18 cellular contexts compared by ENCODE assay signal in genomic region chr16:12091569-12092346, GRCh38.
DNase-seq lines count a peak whose midpoint lies in the region; ATAC-seq, FAIRE-seq and TF ChIP-seq lines count a peak whose summit lies in the region.
"Had no signal": no experiment of that assay in that cellular context is flagged by ENCODE, and none has a peak within 500 bp of the region (broad histone marks: within the 10 kb centered on the region; RNA-seq: fewer than 3 reads in every experiment).

No MANE protein-coding gene starts in this region.

- no peaks in the 10 kb centered on the region for H3K27me3 ChIP-seq in HCT116 (ENCODE audit: insufficient read depth, low read length)
- H3K27me3 ChIP-seq in K562 (ENCODE audit: control insufficient read depth in 2 of 2, insufficient read depth in 2 of 2, low read length in 2 of 2) = no peaks in the 10 kb centered on the region; a peak in 2 of 5 replicates
- H3K27me3 ChIP-seq: ascending aorta, dorsolateral prefrontal cortex, tibial nerve had no signal

- H3K27ac ChIP-seq in A549 (peak overlapping the region; percentile 29 to 67; a peak in 3 of 6 replicates), HCT116 (ENCODE audit: low read depth, low read length) (peak overlapping the region; percentile 3), K562 (ENCODE audit: extremely low read depth, low read depth, low read length) (no peak overlapping the region; the same call in 2 of the 3 replicates)
- H3K27ac ChIP-seq: ascending aorta had no signal

- BruUV-seq in HCT116 (replicated peaks; lab: Mats Ljungman, UMichigan) = no TSS peak
- no TSS peak for BruUV-seq in K562 (replicated peaks; lab: Mats Ljungman, UMichigan)

- CTCF ChIA-PET in A549 (lab: Yijun Ruan, JAX) (interaction anchor here (4.7 kb wide), 1 partner anchor 24 kb away, joined by 19 read pairs; no protein-coding TSS in a partner anchor), HCT116 (lab: Charles Lee) (no interaction called here), K562 (lab: Yijun Ruan, JAX; ENCODE audit: low intra/inter-chr PET ratio) (no interaction called here)

- H3K4me2 ChIP-seq in A549 (no peak overlapping the region), HCT116 (ENCODE audit: low read length) (no peak overlapping the region), K562 (ENCODE audit: insufficient read depth, low read length) (peak overlapping the region; percentile 27; the same call in 1 of the 2 replicates)

- intact Hi-C loops in HCT116 (cut with micrococcal nuclease) (loop anchor here (10.0 kb wide), 2 partner anchors 253 to 1363 kb away; no protein-coding TSS in a partner anchor), K562 (cut with micrococcal nuclease) (loop anchor here (10.0 kb wide), 1 partner anchor 83 kb away; no protein-coding TSS in a partner anchor)

- peaks cover 2% of the 10 kb centered on the region for H3K27me3 Mint-ChIP-seq in mesothelial cell of epicardium (ENCODE audit: low read depth)
- H3K27me3 Mint-ChIP-seq: activated CD4-positive, alpha-beta memory T cell treated with anti-CD3 and anti-CD28 coated beads for 36 hours had no signal

- H3K36me3 ChIP-seq in HCT116 (ENCODE audit: control insufficient read depth in 1 of 2, insufficient read depth in 2 of 2, low read length in 2 of 2) (no peaks in the 10 kb centered on the region), K562 (ENCODE audit: control insufficient read depth, insufficient read depth, low read length) (no peaks in the 10 kb centered on the region; the same call in 2 of the 3 replicates)
- H3K36me3 ChIP-seq: ascending aorta, tibial nerve had no signal

- TF ChIP-seq CTCF in A549 (IDR thresholded peaks at IDR 0.05) (no peak), HCT116 (IDR thresholded peaks at IDR 0.05 in 2 of 3, conservative IDR thresholded peaks at IDR 0.05 in 1 of 3; ENCODE audit: borderline replicate concordance in 1 of 3, insufficient read depth in 1 of 3, low read depth in 2 of 3, low read length in 2 of 3) (no peak), K562 (IDR thresholded peaks at IDR 0.05 in 2 of 3, conservative IDR thresholded peaks at IDR 0.05 in 1 of 3; ENCODE audit: insufficient read depth in 2 of 3, low read depth in 1 of 3, low read length in 3 of 3) (no peak), mesothelial cell of epicardium (IDR thresholded peaks at IDR 0.05; ENCODE audit: unreplicated experiment) (no peak)

- 92% methylated on average over 13 of the region's 13 CpGs for WGBS in A549 (ENCODE audit: missing lambda C conversion rate)
- WGBS in K562 (ENCODE audit: insufficient coverage, low coverage, missing lambda C conversion rate) = 50% methylated on average over 12 of the region's 13 CpGs

- H4K20me1 ChIP-seq in HCT116 (ENCODE audit: insufficient read depth) (no peaks in the 10 kb centered on the region), K562 (replicated peaks; ENCODE audit: control insufficient read depth, insufficient read depth, low read length) (0 out of 2 replicates have a peak, but pooled peaks cover 7% of the 10 kb centered on the region)

- no peaks in the 10 kb centered on the region for H3K9me2 ChIP-seq in HCT116 (ENCODE audit: insufficient read depth)

- H2AFZ ChIP-seq in HCT116 (ENCODE audit: low read depth, low read length, poor library complexity, severe bottlenecking) (no peak overlapping the region), K562 (ENCODE audit: low read depth, low read length) (peak overlapping the region; percentile 41; the same call in 1 of the 2 replicates)

- in situ Hi-C loops in K562 (cut with MboI) = loop anchor here (10.0 kb wide), 1 partner anchor 173 kb away; no protein-coding TSS in a partner anchor

- H3K4me3 ChIP-seq in A549 (no peak overlapping the region), HCT116 (replicated peaks in 1 of 2; ENCODE audit: low read depth in 1 of 2, low read length in 2 of 2) (no peak overlapping the region), K562 (no peak overlapping the region)
- H3K4me3 ChIP-seq: ascending aorta, dorsolateral prefrontal cortex, tibial nerve had no signal

- ATAC-seq in A549 (no peak), HCT116 (no peak), K562 (no peak)
- ATAC-seq: right cardiac atrium had no signal

- TF ChIP-seq EP300 in A549 (IDR thresholded peaks at IDR 0.05) (no peak), K562 (IDR thresholded peaks at IDR 0.05; ENCODE audit: low read length) (no peak)

- no peak for DNase-seq in A549 (ENCODE audit: low read depth in 1 of 2, low spot score in 1 of 2)
- no peak for DNase-seq in HCT116 (ENCODE audit: low read depth, low spot score)
- peak in 1 of 4 experiments; percentile 27 for DNase-seq in K562 (ENCODE audit: extremely low read depth in 1 of 4, low spot score in 3 of 4)
- no peak for DNase-seq in mesothelial cell of epicardium (ENCODE audit: low spot score in 2 of 2, unreplicated experiment in 2 of 2)
- DNase-seq in dermis blood vessel endothelial cell = no peak
- DNase-seq in urothelium cell line (ENCODE audit: low spot score) = no peak
- no peak for DNase-seq in NCI-H1417 (lab: John Stamatoyannopoulos, UW)
- no peak for DNase-seq in cerebellar cortex (ENCODE audit: low spot score)
- DNase-seq: activated CD4-positive, alpha-beta memory T cell treated with anti-CD3 and anti-CD28 coated beads for 36 hours; NCI-H2107; right cardiac atrium; SHP77 treated with DMSO at 0.1 percent for 48 hours; stimulated activated CD4-positive, alpha-beta T cell treated with anti-CD3 and anti-CD28 coated beads, Interleukin-4, amount 100 ng/mL, for 1 hour; T1000 had no signal

- H3K9me3 ChIP-seq in A549 (no peaks in the 10 kb centered on the region), HCT116 (ENCODE audit: control insufficient read depth in 1 of 2, insufficient read depth in 1 of 2, low read depth in 1 of 2, low read length in 2 of 2) (no peaks in the 10 kb centered on the region), K562 (replicated peaks; ENCODE audit: control insufficient read depth, insufficient read depth, low read depth, low read length) (no peaks in the 10 kb centered on the region)
- H3K9me3 ChIP-seq: ascending aorta, tibial nerve had no signal

- H3K36me3 Mint-ChIP-seq in mesothelial cell of epicardium = no peaks in the 10 kb centered on the region
- H3K36me3 Mint-ChIP-seq: activated CD4-positive, alpha-beta memory T cell treated with anti-CD3 and anti-CD28 coated beads for 36 hours had no signal

- H3K4me3 Mint-ChIP-seq in mesothelial cell of epicardium = no peak overlapping the region
- H3K4me3 Mint-ChIP-seq: activated CD4-positive, alpha-beta memory T cell treated with anti-CD3 and anti-CD28 coated beads for 36 hours; activated T-helper 1 cell treated with anti-CD3 and anti-CD28 coated beads, Interleukin-12 subunit alpha, Interleukin-12 subunit beta, Interleukin-2, Interleukin-4 antibody, amounts not matched to agents 30 ng/mL and 10 ng/mL and 1 ng/mL, durations not matched to agents 14 hours and 24 hours and 36 hours had no signal

- TF ChIP-seq RAD21 in A549 (conservative IDR thresholded peaks at IDR 0.05 in 1 of 2, IDR thresholded peaks at IDR 0.05 in 1 of 2) (no peak), HCT116 (IDR thresholded peaks at IDR 0.05; ENCODE audit: low read depth) (no peak), K562 (CRISPR knock-in tag; conservative IDR thresholded peaks at IDR 0.05 in 1 of 2, IDR thresholded peaks at IDR 0.05 in 1 of 2) (no peak)

- peaks cover 26% of the 10 kb centered on the region for H3K4me1 ChIP-seq in A549
- H3K4me1 ChIP-seq in HCT116 (ENCODE audit: control insufficient read depth in 1 of 2, insufficient read depth in 2 of 2, low read length in 2 of 2) = peaks cover 31 to 35% of the 10 kb centered on the region in 2 experiments
- peaks cover 19 to 20% of the 10 kb centered on the region in 2 experiments; a peak in 4 of 5 replicates for H3K4me1 ChIP-seq in K562 (replicated peaks in 1 of 2; ENCODE audit: control insufficient read depth in 2 of 2, insufficient read depth in 2 of 2, low read length in 2 of 2)

- FAIRE-seq in A549 (lab: Jason Lieb, UNC) (no peak), K562 (lab: Jason Lieb, UNC) (no peak), urothelium cell line (lab: Jason Lieb, UNC) (no peak)

- H3K9me1 ChIP-seq in K562 (ENCODE audit: control insufficient read depth, insufficient read depth, low read length) = no peaks in the 10 kb centered on the region

- peaks cover 45% of the 10 kb centered on the region for H3K4me1 Mint-ChIP-seq in mesothelial cell of epicardium

- H3K79me2 ChIP-seq in HCT116 (ENCODE audit: insufficient read depth, low read length) = no peaks in the 10 kb centered on the region
- H3K79me2 ChIP-seq in K562 (ENCODE audit: control insufficient read depth, insufficient read depth, low read length) = no peaks in the 10 kb centered on the region

- POLR2A ChIA-PET in A549 (lab: Yijun Ruan, JAX) = no interaction called here
- POLR2A ChIA-PET in HCT116 (lab: Charles Lee) = no interaction called here
- POLR2A ChIA-PET in K562 (lab: Yijun Ruan, JAX) = no interaction called here

- H3K27ac Mint-ChIP-seq in mesothelial cell of epicardium = peak overlapping the region; percentile 89
- H3K27ac Mint-ChIP-seq: activated CD4-positive, alpha-beta memory T cell treated with anti-CD3 and anti-CD28 coated beads for 36 hours; activated T-helper 1 cell treated with anti-CD3 and anti-CD28 coated beads, Interleukin-12 subunit alpha, Interleukin-12 subunit beta, Interleukin-2, Interleukin-4 antibody, amounts not matched to agents 30 ng/mL and 10 ng/mL and 1 ng/mL, durations not matched to agents 14 hours and 24 hours and 36 hours had no signal

- no peak overlapping the region for H3K9ac ChIP-seq in HCT116 (ENCODE audit: low read length)
- peak overlapping the region in 1 of 2 experiments; percentile 10; a peak in 1 of 4 replicates for H3K9ac ChIP-seq in K562 (ENCODE audit: insufficient read depth in 1 of 2, low read depth in 2 of 2, low read length in 2 of 2)

- RAD21 ChIA-PET in HCT116 (lab: Charles Lee; ENCODE audit: low non-redundant PET in 1 of 2, low total read pairs in 2 of 2, uncharacterized antibody in 2 of 2, unreplicated experiment in 2 of 2) = no interaction called here

- no peaks in the 10 kb centered on the region for H3K9me3 Mint-ChIP-seq in mesothelial cell of epicardium
- H3K9me3 Mint-ChIP-seq: activated CD4-positive, alpha-beta memory T cell treated with anti-CD3 and anti-CD28 coated beads for 36 hours; activated T-helper 1 cell treated with anti-CD3 and anti-CD28 coated beads, Interleukin-12 subunit alpha, Interleukin-12 subunit beta, Interleukin-2, Interleukin-4 antibody, amounts not matched to agents 30 ng/mL and 10 ng/mL and 1 ng/mL, durations not matched to agents 14 hours and 24 hours and 36 hours had no signal

- TF ChIP-seq POLR2A in A549 (IDR thresholded peaks at IDR 0.05; ENCODE audit: low read length) (no peak), HCT116 (IDR thresholded peaks at IDR 0.05; ENCODE audit: borderline replicate concordance, extremely low read depth, insufficient read depth, insufficient read length) (no peak), K562 (conservative IDR thresholded peaks at IDR 0.05) (no peak)

TF ChIP-seq in A549, 52 proteins besides CTCF, POLR2A, EP300 and RAD21 (continues in another document):
- TF ChIP-seq RNF2 (IDR thresholded peaks at IDR 0.05; ENCODE audit: borderline replicate concordance, low read depth) = no peak

TF ChIP-seq in HCT116, 20 proteins besides CTCF, POLR2A, EP300 and RAD21 (continues in another document):
- TF ChIP-seq CEBPB (IDR thresholded peaks at IDR 0.05; ENCODE audit: low read depth) = no peak

TF ChIP-seq in K562, 482 proteins besides CTCF, POLR2A, EP300 and RAD21 (continues in another document):
- TF ChIP-seq SLC30A9 (CRISPR knock-in tag; IDR thresholded peaks at IDR 0.05) (no peak), ZNF444 (CRISPR knock-in tag; IDR thresholded peaks at IDR 0.05) (no peak), ZNF121 (CRISPR knock-in tag; conservative IDR thresholded peaks at IDR 0.05) (peak; percentile 54; the same call in 1 of the 2 replicates)

Comparison
In these comparisons a context has a peak if more than half of its experiments do, and no peak if none do; other contexts are left out.
1. Of the 35 proteins assayed by ChIP-seq in both K562 and A549: peak only in K562: MAFK; only in A549: none; in both: none; in neither: 34.